8 cellular contexts compared by ENCODE assay signal in genomic region chr1:37595440-37596181, GRCh38. TPM values are rescaled to one million over a fixed set of nuclear protein-coding genes. Genes with fewer than 3 reads are reported as not detected.
DNase-seq lines count a peak whose midpoint lies in the region; ATAC-seq and TF ChIP-seq lines count a peak whose summit lies in the region.

TSS of gene GNL2 (minus strand) at chr1:37595937. CDS start at chr1:37595822, 115 bp downstream.

- intact Hi-C loops in Panc1 (cut with micrococcal nuclease; ENCODE audit: unreplicated experiment): no loop called here

- H3K4me1 ChIP-seq in Panc1 (ENCODE audit: control insufficient read depth, insufficient read depth, low read length): peaks cover 9% of the 10 kb centered on the region
- H3K4me1 ChIP-seq in muscle layer of duodenum (ENCODE audit: control insufficient read depth in 1 of 2, insufficient read depth in 2 of 2, low read length in 2 of 2): peaks cover 0 to 20% of the 10 kb centered on the region in 2 donors

- POLR2A ChIA-PET in Panc1 (lab: Charles Lee): interaction anchor here (0.7 to 0.9 kb wide), 2 partner anchors 9 to 14 kb away, joined by 3 read pairs; no protein-coding TSS in a partner anchor

- in situ Hi-C loops in Panc1 (cut with HindIII; ENCODE audit: low pct_unique_long_range_greater_than_20kb, low sequenced_read_pairs): loop anchor here (5.0 kb wide), 1 partner anchor 97 kb away; the partner anchor contains the start of gene CDCA8

- H3K4me3 ChIP-seq in Panc1 (ENCODE audit: low read depth in 2 of 2, low read length in 2 of 2): peak within 1 kb of the TSS; percentile 99 to 100
- peak within 1 kb of the TSS; percentile 99 for H3K4me3 ChIP-seq in muscle layer of duodenum (ENCODE audit: low read depth in 1 of 2, low read length in 2 of 2)

- ATAC-seq in GM21723 (IDR thresholded peaks at IDR 0.05; ENCODE audit: unreplicated experiment): peak; percentile 98
- ATAC-seq in Panc1: peak; percentile 100
- ATAC-seq in esophagus mucosa: peak; percentile 100

- H3K36me3 ChIP-seq in Panc1 (ENCODE audit: control insufficient read depth, insufficient read depth, low read length) (peaks cover 32% of the 10 kb centered on the region), muscle layer of duodenum (ENCODE audit: control insufficient read depth in 1 of 2, insufficient read depth in 2 of 2, low read length in 2 of 2) (peaks cover 19% of the 10 kb centered on the region in 2 donors)

- no peaks in the 10 kb centered on the region for H3K27me3 ChIP-seq in Panc1 (ENCODE audit: control insufficient read depth, insufficient read depth, low read length)
- H3K27me3 ChIP-seq in muscle layer of duodenum (ENCODE audit: low read depth, low read length): no peaks in the 10 kb centered on the region

- peak; percentile 99 for DNase-seq in DMS53 (lab: John Stamatoyannopoulos, UW)
- DNase-seq in KG1 (lab: John Stamatoyannopoulos, UW): peak; percentile 89
- peak; percentile 87 for DNase-seq in Panc1 (ENCODE audit: low read depth, low spot score)
- peak; percentile 96 to 98 for DNase-seq in activated T-cell treated with anti-CD3 and anti-CD28 coated beads, Interleukin-2, amount 50 U/mL, for 48 hours
- DNase-seq in stimulated activated CD8-positive, alpha-beta memory T cell treated with anti-CD3 and anti-CD28 coated beads, Interleukin-7, amount 100 ng/mL, for 4 hours (ENCODE audit: low read depth in 2 of 2): peak; percentile 89 to 95

- CTCF ChIA-PET in Panc1 (lab: Charles Lee): interaction anchor here (0.6 kb wide), 1 partner anchor 92 kb away, joined by 3 read pairs; no protein-coding TSS in a partner anchor

- no TSS peak for BruUV-seq in Panc1 (replicated peaks; lab: Mats Ljungman, UMichigan)

- H3K27ac ChIP-seq in Panc1 (ENCODE audit: low read length) (peak within 1 kb of the TSS; percentile 98), muscle layer of duodenum (ENCODE audit: low read length) (peak within 1 kb of the TSS; percentile 87)

- no peak for TF ChIP-seq CTCF in Panc1 (IDR thresholded peaks at IDR 0.05)

- H3K9me3 ChIP-seq in Panc1 (ENCODE audit: control insufficient read depth, insufficient read depth, low read depth, low read length): no peaks in the 10 kb centered on the region
- no peaks in the 10 kb centered on the region for H3K9me3 ChIP-seq in muscle layer of duodenum (ENCODE audit: control insufficient read depth in 1 of 2, low read length in 2 of 2)

RNA-seq across cellular contexts. Expression of gene GNL2, which starts in this region (rescaled TPM):
- total RNA-seq in Panc1 (2021; ENCODE audit: unreplicated experiment): 73.4 TPM
- polyA plus RNA-seq in Panc1 (2012; ENCODE audit: insufficient read length): 46.5 TPM
- 28.6 TPM for total RNA-seq in esophagus mucosa

Comparison
In these comparisons a context has a peak if more than half of its experiments do, and no peak if none do; other contexts are left out.
1. Peak in every context shown above with its lines: DNase-seq, ATAC-seq, H3K4me3 ChIP-seq and H3K27ac ChIP-seq.